ENCODE assay signal across 8 cellular contexts in genomic region chr3:50242778-50243551, GRCh38. TPM values are rescaled to one million over a fixed set of nuclear protein-coding genes. Genes with fewer than 3 reads are reported as not detected.
DNase-seq lines count a peak whose midpoint lies in the region; ATAC-seq and TF ChIP-seq lines count a peak whose summit lies in the region.

No MANE protein-coding gene starts in this region.

- TF ChIP-seq EP300 in esophagus muscularis mucosa (IDR thresholded peaks at IDR 0.05): no peak

- peaks cover 99 to 100% (median 100%) of the 10 kb centered on the region in 4 donors for H3K4me1 ChIP-seq in esophagus muscularis mucosa

- no peaks in the 10 kb centered on the region for H3K9me3 Mint-ChIP-seq in activated B cell treated with CpG ODN at 0.5 μM for 24 hours
- H3K9me3 Mint-ChIP-seq in natural killer cell: no peaks in the 10 kb centered on the region

- H3K4me3 ChIP-seq in HL-60 (replicated peaks; ENCODE audit: insufficient read depth, low read length) (peak overlapping the region; percentile 24; the same call in 1 of the 2 replicates), esophagus muscularis mucosa (peak overlapping the region in 3 of 4 donors; percentile 0 to 25 (median 10))

- TF ChIP-seq POLR2A in esophagus muscularis mucosa (IDR thresholded peaks at IDR 0.05; ENCODE audit: low read depth): no peak

- ATAC-seq in activated B cell treated with CpG ODN at 0.5 μM for 24 hours (ENCODE audit: low read depth) (peak; percentile 61), natural killer cell (peak in 2 of 3 donors; percentile 11 to 44), GM19351 (IDR thresholded peaks at IDR 0.05; ENCODE audit: unreplicated experiment) (no peak)

- H3K27ac ChIP-seq in HL-60 (replicated peaks): peak overlapping the region; percentile 93
- H3K27ac ChIP-seq in esophagus muscularis mucosa (replicated peaks in 1 of 4): peak overlapping the region; percentile 88 to 92 (median 90)

- TF ChIP-seq CTCF in HL-60 (IDR thresholded peaks at IDR 0.05; ENCODE audit: insufficient read depth, low read length): no peak
- no peak for TF ChIP-seq CTCF in activated B cell treated with CpG ODN at 0.5 μM for 24 hours (IDR thresholded peaks at IDR 0.05)
- no peak for TF ChIP-seq CTCF in esophagus muscularis mucosa (IDR thresholded peaks at IDR 0.05)
- no peak for TF ChIP-seq CTCF in natural killer cell (IDR thresholded peaks at IDR 0.05)

- H3K36me3 Mint-ChIP-seq in activated B cell treated with CpG ODN at 0.5 μM for 24 hours (ENCODE audit: low read depth) (peaks cover 35% of the 10 kb centered on the region), natural killer cell (no peaks in the 10 kb centered on the region)

- H3K9me3 ChIP-seq in esophagus muscularis mucosa: no peaks in the 10 kb centered on the region

- CTCF ChIA-PET in activated B cell treated with CpG ODN at 0.5 μM for 24 hours (lab: Charles Lee): interaction anchor here (1.6 to 10.5 kb wide), 4 partner anchors 15 to 51 kb away, joined by 4 to 76 read pairs (median 7); no protein-coding TSS in a partner anchor

- peaks cover 0 to 16% (median 7%) of the 10 kb centered on the region in 4 donors for H3K36me3 ChIP-seq in esophagus muscularis mucosa

- intact Hi-C loops in activated B cell treated with CpG ODN at 0.5 μM for 24 hours (cut with micrococcal nuclease): no loop called here
- intact Hi-C loops in esophagus muscularis mucosa (cut with DNase I): no loop called here
- intact Hi-C loops in natural killer cell (cut with micrococcal nuclease): no loop called here

- peak; percentile 85 to 99 for DNase-seq in HL-60 (ENCODE audit: low read depth in 1 of 2, low spot score in 1 of 2)
- DNase-seq in activated B cell treated with CpG ODN at 0.5 μM for 24 hours: peak; percentile 60
- peak; percentile 93 for DNase-seq in esophagus muscularis mucosa (ENCODE audit: extremely low spot score)
- peak; percentile 39 for DNase-seq in natural killer cell
- no peak for DNase-seq in activated gamma-delta T cell (lab: John Stamatoyannopoulos, UW)
- DNase-seq in NCI-H82 (lab: John Stamatoyannopoulos, UW): no peak
- DNase-seq in NCI-H1694 treated with DMSO at 0.1 percent for 48 hours (lab: John Stamatoyannopoulos, UW): no peak

- peaks cover 89% of the 10 kb centered on the region for H3K4me1 Mint-ChIP-seq in activated B cell treated with CpG ODN at 0.5 μM for 24 hours
- H3K4me1 Mint-ChIP-seq in natural killer cell: peaks cover 71 to 88% of the 10 kb centered on the region in 2 donors

- POLR2A ChIA-PET in activated B cell treated with CpG ODN at 0.5 μM for 24 hours (lab: Charles Lee): interaction anchor here (0.5 to 5.1 kb wide), 10 partner anchors 8 to 143 kb away, joined by 3 to 66 read pairs (median 6); partner anchors contain the start of gene IFRD2

- 24% methylated on average over 4 of the region's 14 CpGs for WGBS in esophagus muscularis mucosa

- H3K27ac Mint-ChIP-seq in activated B cell treated with CpG ODN at 0.5 μM for 24 hours (peak overlapping the region; percentile 94), natural killer cell (peak overlapping the region; percentile 95)

- no peaks in the 10 kb centered on the region for H3K27me3 Mint-ChIP-seq in activated B cell treated with CpG ODN at 0.5 μM for 24 hours
- no peaks in the 10 kb centered on the region for H3K27me3 Mint-ChIP-seq in natural killer cell (ENCODE audit: low read depth in 2 of 2)

- peak overlapping the region; percentile 78 for H3K4me3 Mint-ChIP-seq in activated B cell treated with CpG ODN at 0.5 μM for 24 hours
- H3K4me3 Mint-ChIP-seq in natural killer cell: peak overlapping the region; percentile 83

- no peaks in the 10 kb centered on the region for H3K27me3 ChIP-seq in HL-60 (ENCODE audit: insufficient read depth, poor library complexity, severe bottlenecking)
- no peaks in the 10 kb centered on the region for H3K27me3 ChIP-seq in esophagus muscularis mucosa

RNA-seq across cellular contexts. Expression of gene GNAI2, which starts 7.0 kb away (rescaled TPM):
- total RNA-seq in activated B cell treated with CpG ODN at 0.5 μM for 24 hours: 281 and 295 TPM in 2 replicates
- 100 to 1,000 TPM; 149 to 297 (median 239) TPM for total RNA-seq in esophagus muscularis mucosa
- total RNA-seq in natural killer cell: 100 to 1,000 TPM; 428 to 467 (median 447) TPM

RNA-seq across cellular contexts. Expression of gene SEMA3B, which starts 26.0 kb away (rescaled TPM):
- 0.15 TPM in 1 of 2 replicates, not detected in the other for total RNA-seq in activated B cell treated with CpG ODN at 0.5 μM for 24 hours
- total RNA-seq in esophagus muscularis mucosa: 10 to 100 TPM; 37.4 to 66.6 (median 46.4) TPM
- 1 to 10 TPM in 1 of 3 donors, under 1 TPM in 2; 0.97 to 2.0 (median 0.99) TPM for total RNA-seq in natural killer cell

RNA-seq across cellular contexts. Expression of gene LSMEM2, which starts 35.9 kb away (rescaled TPM):
- total RNA-seq in activated B cell treated with CpG ODN at 0.5 μM for 24 hours: not detected in 2 replicates
- total RNA-seq in esophagus muscularis mucosa: not detected
- not detected for total RNA-seq in natural killer cell

RNA-seq across cellular contexts. Expression of gene SLC38A3, which starts 37.9 kb away (rescaled TPM):
- total RNA-seq in activated B cell treated with CpG ODN at 0.5 μM for 24 hours (not detected in 2 replicates), esophagus muscularis mucosa (under 1 TPM in 2 of 4 donors, not detected in 2; 0.11 to 0.39 TPM), natural killer cell (under 1 TPM in 1 of 3 donors, not detected in 2; 0.82 TPM)

RNA-seq across cellular contexts. Expression of gene IFRD2, which starts 49.3 kb away (rescaled TPM):
- 92.2 and 105 TPM in 2 replicates for total RNA-seq in activated B cell treated with CpG ODN at 0.5 μM for 24 hours
- 100 to 1,000 TPM in 1 of 4 donors, 10 to 100 TPM in 3; 49.4 to 106 (median 85.8) TPM for total RNA-seq in esophagus muscularis mucosa
- total RNA-seq in natural killer cell: 10 to 100 TPM; 27.8 to 39.1 (median 32.1) TPM

Comparison
In these comparisons a context has a peak if more than half of its experiments do, and no peak if none do; other contexts are left out.
1. DNase-seq: peak in HL-60 (2 of 2), activated B cell treated with CpG ODN at 0.5 μM for 24 hours (single experiment), esophagus muscularis mucosa (single experiment) and natural killer cell (single experiment); none in activated gamma-delta T cell (single experiment), NCI-H82 (single experiment) and NCI-H1694 treated with DMSO at 0.1 percent for 48 hours (single experiment).
2. RNA of gene SEMA3B, which starts 26.0 kb away (total RNA-seq): 37.4 to 66.6 TPM in esophagus muscularis mucosa; 0.97 to 2.0 TPM in natural killer cell and 0.15 TPM in activated B cell treated with CpG ODN at 0.5 μM for 24 hours; every median in the first group is over 10 times any median in the second.